ENCODE assay signal across 22 cellular contexts in genomic region chr11:122046438-122046837, GRCh38.
DNase-seq lines count a peak whose midpoint lies in the region; ATAC-seq and TF ChIP-seq lines count a peak whose summit lies in the region.
"Had no signal": no experiment of that assay in that cellular context is flagged by ENCODE, and none has a peak within 500 bp of the region (broad histone marks: within the 10 kb centered on the region; RNA-seq: fewer than 3 reads in every experiment).

No MANE protein-coding gene starts in this region.

- H3K36me3 Mint-ChIP-seq in nephron (ENCODE audit: low read depth) (peaks cover 13% of the 10 kb centered on the region), H9 (ENCODE audit: insufficient read depth in 1 of 3, low read depth in 3 of 3) (no peaks in the 10 kb centered on the region), endothelial cell (ENCODE audit: low read depth, unreplicated experiment) (no peaks in the 10 kb centered on the region)
- H3K36me3 Mint-ChIP-seq: CD8-positive, alpha-beta memory T cell had no signal

- no peak overlapping the region for H2AFZ ChIP-seq in SK-N-SH (ENCODE audit: low read depth)
- no peak overlapping the region for H2AFZ ChIP-seq in H9 (ENCODE audit: low read length)
- H2AFZ ChIP-seq: GM23338 had no signal

- H4K5ac ChIP-seq in H9 (ENCODE audit: insufficient read length, low read depth, low read length): no peak overlapping the region

- H3K9me3 Mint-ChIP-seq in nephron: peaks cover 3% of the 10 kb centered on the region
- 0 out of 5 replicates have a peak, but pooled peaks cover 0 to 2% of the 10 kb centered on the region in 2 experiments for H3K9me3 Mint-ChIP-seq in H9
- no peaks in the 10 kb centered on the region for H3K9me3 Mint-ChIP-seq in endothelial cell (ENCODE audit: unreplicated experiment)
- H3K9me3 Mint-ChIP-seq: GM23338 had no signal

- H3T11ph ChIP-seq in H9 (ENCODE audit: low read length): no peak overlapping the region

- H3K36me3 ChIP-seq in SK-N-SH (replicated peaks in 1 of 2; ENCODE audit: control insufficient read depth in 1 of 2, insufficient read depth in 2 of 2, low read length in 1 of 2) (peaks cover 0 to 7% of the 10 kb centered on the region in 2 experiments), tibial artery (no peaks in the 10 kb centered on the region)
- H3K36me3 ChIP-seq: BLaER1 had no signal

- H3K4me3 ChIP-seq in SK-N-SH (ENCODE audit: low read depth in 2 of 2, low read length in 1 of 2) (no peak overlapping the region), coronary artery (peak overlapping the region; percentile 1), tibial artery (no peak overlapping the region)
- H3K4me3 ChIP-seq: BLaER1, GM23338 had no signal

- H3K4me2 ChIP-seq in SK-N-SH: no peak overlapping the region
- no peak overlapping the region for H3K4me2 ChIP-seq in H9 (ENCODE audit: insufficient read depth, insufficient read length, low read length)
- H3K4me2 ChIP-seq: BLaER1, GM23338, KMS-11 had no signal

- no peak overlapping the region for H2BK20ac ChIP-seq in H9 (ENCODE audit: low read depth, low read length, poor library complexity, severe bottlenecking)

- no peak overlapping the region for H2BK15ac ChIP-seq in H9 (ENCODE audit: low read depth, low read length)

- intact Hi-C loops in tibial artery (cut with DNase I; ENCODE audit: low total_unique reads): loop anchor here (10.0 kb wide), 1 partner anchor 48 kb away; no protein-coding TSS in a partner anchor

- H3K27me3 Mint-ChIP-seq in nephron (ENCODE audit: low read depth) (no peaks in the 10 kb centered on the region), H9 (ENCODE audit: low read depth) (no peaks in the 10 kb centered on the region), endothelial cell (ENCODE audit: unreplicated experiment) (peaks cover 3% of the 10 kb centered on the region)

- H3K79me2 ChIP-seq in SK-N-SH (ENCODE audit: insufficient read depth) (no peaks in the 10 kb centered on the region), H9 (ENCODE audit: insufficient read depth, low read length) (no peaks in the 10 kb centered on the region)

- no peaks in the 10 kb centered on the region for H3K9me3 ChIP-seq in SK-N-SH
- H3K9me3 ChIP-seq in tibial artery: no peaks in the 10 kb centered on the region
- H3K9me3 ChIP-seq in H9 (ENCODE audit: control insufficient read depth, low read depth, low read length): no peaks in the 10 kb centered on the region
- H3K9me3 ChIP-seq: BLaER1 had no signal

- H3K27ac ChIP-seq in SK-N-SH (ENCODE audit: low read depth in 2 of 2, low read length in 1 of 2) (peak overlapping the region in 1 of 2 experiments; percentile 80; a peak in 2 of 4 replicates), coronary artery (peak overlapping the region; percentile 78 to 82), tibial artery (peak overlapping the region; percentile 62 to 88), H9 (ENCODE audit: insufficient read length, low read depth, low read length) (no peak overlapping the region)
- H3K27ac ChIP-seq: 22Rv1, BLaER1, KMS-11 had no signal

- no peak overlapping the region for H3K4me3 Mint-ChIP-seq in nephron
- no peak overlapping the region for H3K4me3 Mint-ChIP-seq in H9
- no peak overlapping the region for H3K4me3 Mint-ChIP-seq in endothelial cell (ENCODE audit: unreplicated experiment)
- H3K4me3 Mint-ChIP-seq: CD8-positive, alpha-beta memory T cell; GM23338 had no signal

- no peak overlapping the region for H3K4ac ChIP-seq in H9 (ENCODE audit: low read depth, low read length)

- WGBS in SK-N-SH (ENCODE audit: low lambda C conversion rate): 96% methylated on average over 4 of the region's 4 CpGs
- WGBS in H9 (ENCODE audit: extremely low coverage, insufficient read length, low lambda C conversion rate): no CpG with 5 or more reads among the region's 4 CpGs

- ATAC-seq in SK-N-SH treated with all-trans-retinoic acid at 6 μM for 48 hours: no peak
- ATAC-seq: GM23338, HepG2 had no signal

- TF ChIP-seq CTCF in SK-N-SH (IDR thresholded peaks at IDR 0.05): no peak
- no peak for TF ChIP-seq CTCF in coronary artery (IDR thresholded peaks at IDR 0.05)
- TF ChIP-seq CTCF in nephron (IDR thresholded peaks at IDR 0.05; ENCODE audit: unreplicated experiment in 3 of 3): no peak
- no peak for TF ChIP-seq CTCF in tibial artery (IDR thresholded peaks at IDR 0.05)
- no peak for TF ChIP-seq CTCF in H9 (conservative IDR thresholded peaks at IDR 0.05)
- no peak for TF ChIP-seq CTCF in endothelial cell (IDR thresholded peaks at IDR 0.05; ENCODE audit: unreplicated experiment)

- H3K23me2 ChIP-seq in H9 (ENCODE audit: insufficient read length, low read depth, low read length, poor library complexity, severe bottlenecking): no peaks in the 10 kb centered on the region

- peaks cover 0 to 13% of the 10 kb centered on the region in 2 experiments; a peak in 1 of 4 replicates for H3K4me1 ChIP-seq in SK-N-SH (ENCODE audit: control insufficient read depth in 1 of 2, insufficient read depth in 2 of 2, low read depth in 1 of 2, low read length in 1 of 2)
- H3K4me1 ChIP-seq in tibial artery: peaks cover 0 to 40% (median 10%) of the 10 kb centered on the region in 4 donors
- H3K4me1 ChIP-seq in H9 (ENCODE audit: insufficient read depth, low read length): no peaks in the 10 kb centered on the region; the same call in 1 of the 2 replicates
- H3K4me1 ChIP-seq: BLaER1 had no signal

- H4K8ac ChIP-seq in H9 (replicated peaks; ENCODE audit: insufficient read length, low read depth, low read length): no peak overlapping the region

- DNase-seq in SK-N-SH (no peak), coronary artery (ENCODE audit: low spot score) (peak; percentile 76), tibial artery (peak in 1 of 2 donors; percentile 77), H9 (no peak), activated T-cell treated with anti-CD3 and anti-CD28 coated beads for 4 hours (no peak), endothelial cell (ENCODE audit: low spot score) (no peak)
- DNase-seq: CD8-positive, alpha-beta memory T cell; DMS 273 treated with DMSO at 0.1 percent for 48 hours; GF-D8; NCI-H1048; NCI-H146; NCI-H2081 treated with DMSO at 0.1 percent for 48 hours; NCI-H510A treated with DMSO at 0.1 percent for 48 hours; NCI-H82; SHP77 treated with DMSO at 0.1 percent for 48 hours had no signal

- TF ChIP-seq RAD21 in SK-N-SH (IDR thresholded peaks at IDR 0.05; ENCODE audit: low read length): no peak

- H4K20me1 ChIP-seq in SK-N-SH (ENCODE audit: insufficient read depth) (no peaks in the 10 kb centered on the region), H9 (ENCODE audit: control insufficient read depth, insufficient read depth, insufficient read length) (no peaks in the 10 kb centered on the region)
- H4K20me1 ChIP-seq: BLaER1 had no signal

- H3K79me1 ChIP-seq in H9 (ENCODE audit: insufficient read depth, low read depth, low read length, poor library complexity, severe bottlenecking): no peaks in the 10 kb centered on the region

- TF ChIP-seq EP300 in SK-N-SH (IDR thresholded peaks at IDR 0.05; ENCODE audit: borderline replicate concordance in 1 of 2, low read depth in 1 of 2, low read length in 1 of 2): no peak

- CTCF ChIA-PET in SK-N-SH (lab: Yijun Ruan, JAX): no interaction called here

- no peaks in the 10 kb centered on the region for H3K9me2 ChIP-seq in SK-N-SH

- H3K4me1 Mint-ChIP-seq in nephron (peaks cover 18% of the 10 kb centered on the region), H9 (peaks cover 0 to 5% of the 10 kb centered on the region in 2 experiments; a peak in 2 of 4 replicates), endothelial cell (ENCODE audit: unreplicated experiment) (peaks cover 21% of the 10 kb centered on the region)
- H3K4me1 Mint-ChIP-seq: CD8-positive, alpha-beta memory T cell; GM23338 had no signal

- no peak overlapping the region for H4K91ac ChIP-seq in H9 (ENCODE audit: insufficient read length, low read depth, low read length)

- no peaks in the 10 kb centered on the region for H3K27me3 ChIP-seq in SK-N-SH (ENCODE audit: insufficient read depth)
- no peaks in the 10 kb centered on the region for H3K27me3 ChIP-seq in tibial artery
- no peaks in the 10 kb centered on the region; the same call in 1 of the 2 replicates for H3K27me3 ChIP-seq in H9 (ENCODE audit: insufficient read depth, low read length)
- H3K27me3 ChIP-seq: BLaER1 had no signal

- no peak overlapping the region for H3K14ac ChIP-seq in H9 (ENCODE audit: insufficient read depth, low read length)

- H2BK120ac ChIP-seq in H9 (ENCODE audit: low read depth, low read length, poor library complexity, severe bottlenecking): no peak overlapping the region

- H2AK5ac ChIP-seq in H9 (ENCODE audit: insufficient read length, low read length): no peak overlapping the region

- H3K9ac ChIP-seq in SK-N-SH (0 out of 2 replicates have a peak overlapping the region, but pooled peaks have one; percentile 11), H9 (ENCODE audit: extremely low read depth, insufficient read length, low read length) (no peak overlapping the region)
- H3K9ac ChIP-seq: BLaER1, KMS-11 had no signal

- H2BK12ac ChIP-seq in H9 (ENCODE audit: insufficient read length, low read depth, low read length): no peak overlapping the region

- peaks cover 19% of the 10 kb centered on the region for H3F3A ChIP-seq in SK-N-SH (replicated peaks; ENCODE audit: insufficient read depth)

- H3K56ac ChIP-seq in H9 (ENCODE audit: insufficient read length, low read depth, low read length): no peak overlapping the region

- H2BK5ac ChIP-seq in H9 (ENCODE audit: insufficient read length, low read length): no peak overlapping the region

- no peak overlapping the region for H3K18ac ChIP-seq in H9 (ENCODE audit: insufficient read length, low read depth, low read length)

- H3K27ac Mint-ChIP-seq in nephron (peak overlapping the region in 2 of 3 experiments; percentile 5 to 7), H9 (no peak overlapping the region), endothelial cell (ENCODE audit: unreplicated experiment) (no peak overlapping the region)
- H3K27ac Mint-ChIP-seq: CD8-positive, alpha-beta memory T cell; GM23338 had no signal

- H3K23ac ChIP-seq in H9 (ENCODE audit: insufficient read length, low read depth, low read length): no peak overlapping the region

- POLR2A ChIA-PET in SK-N-SH (lab: Yijun Ruan, JAX): no interaction called here

TF ChIP-seq in SK-N-SH, 30 proteins besides CTCF, POLR2A, EP300 and RAD21 (continues in another document):
- TF ChIP-seq POLR2AphosphoS5 (IDR thresholded peaks at IDR 0.05; ENCODE audit: low read depth, low read length) (no peak), ELF1 (IDR thresholded peaks at IDR 0.05) (no peak)

TF ChIP-seq in SK-N-SH treated with all-trans-retinoic acid at 6 μM for 48 hours, 23 proteins besides CTCF, POLR2A, EP300 and RAD21 (continues in another document):
- no peak for TF ChIP-seq TCF4 (CRISPR knock-in tag; IDR thresholded peaks at IDR 0.05; ENCODE audit: borderline replicate concordance)
- TF ChIP-seq ESRRG (CRISPR knock-in tag; IDR thresholded peaks at IDR 0.05): no peak

Comparison
In these comparisons a context has a peak if more than half of its experiments do, and no peak if none do; other contexts are left out.
1. H3K27ac Mint-ChIP-seq: peak in nephron (2 of 3); none in H9 (0 of 3) and endothelial cell (single experiment).